1 cellular context compared by ENCODE assay signal in genomic region chr6:68313911-68314310, GRCh38.
TF ChIP-seq lines count a peak whose summit lies in the region.

No MANE protein-coding gene starts in this region.

TF ChIP-seq in GM23338, 12 proteins besides CTCF, POLR2A, EP300 and RAD21:
- TF ChIP-seq, protein P1, sequence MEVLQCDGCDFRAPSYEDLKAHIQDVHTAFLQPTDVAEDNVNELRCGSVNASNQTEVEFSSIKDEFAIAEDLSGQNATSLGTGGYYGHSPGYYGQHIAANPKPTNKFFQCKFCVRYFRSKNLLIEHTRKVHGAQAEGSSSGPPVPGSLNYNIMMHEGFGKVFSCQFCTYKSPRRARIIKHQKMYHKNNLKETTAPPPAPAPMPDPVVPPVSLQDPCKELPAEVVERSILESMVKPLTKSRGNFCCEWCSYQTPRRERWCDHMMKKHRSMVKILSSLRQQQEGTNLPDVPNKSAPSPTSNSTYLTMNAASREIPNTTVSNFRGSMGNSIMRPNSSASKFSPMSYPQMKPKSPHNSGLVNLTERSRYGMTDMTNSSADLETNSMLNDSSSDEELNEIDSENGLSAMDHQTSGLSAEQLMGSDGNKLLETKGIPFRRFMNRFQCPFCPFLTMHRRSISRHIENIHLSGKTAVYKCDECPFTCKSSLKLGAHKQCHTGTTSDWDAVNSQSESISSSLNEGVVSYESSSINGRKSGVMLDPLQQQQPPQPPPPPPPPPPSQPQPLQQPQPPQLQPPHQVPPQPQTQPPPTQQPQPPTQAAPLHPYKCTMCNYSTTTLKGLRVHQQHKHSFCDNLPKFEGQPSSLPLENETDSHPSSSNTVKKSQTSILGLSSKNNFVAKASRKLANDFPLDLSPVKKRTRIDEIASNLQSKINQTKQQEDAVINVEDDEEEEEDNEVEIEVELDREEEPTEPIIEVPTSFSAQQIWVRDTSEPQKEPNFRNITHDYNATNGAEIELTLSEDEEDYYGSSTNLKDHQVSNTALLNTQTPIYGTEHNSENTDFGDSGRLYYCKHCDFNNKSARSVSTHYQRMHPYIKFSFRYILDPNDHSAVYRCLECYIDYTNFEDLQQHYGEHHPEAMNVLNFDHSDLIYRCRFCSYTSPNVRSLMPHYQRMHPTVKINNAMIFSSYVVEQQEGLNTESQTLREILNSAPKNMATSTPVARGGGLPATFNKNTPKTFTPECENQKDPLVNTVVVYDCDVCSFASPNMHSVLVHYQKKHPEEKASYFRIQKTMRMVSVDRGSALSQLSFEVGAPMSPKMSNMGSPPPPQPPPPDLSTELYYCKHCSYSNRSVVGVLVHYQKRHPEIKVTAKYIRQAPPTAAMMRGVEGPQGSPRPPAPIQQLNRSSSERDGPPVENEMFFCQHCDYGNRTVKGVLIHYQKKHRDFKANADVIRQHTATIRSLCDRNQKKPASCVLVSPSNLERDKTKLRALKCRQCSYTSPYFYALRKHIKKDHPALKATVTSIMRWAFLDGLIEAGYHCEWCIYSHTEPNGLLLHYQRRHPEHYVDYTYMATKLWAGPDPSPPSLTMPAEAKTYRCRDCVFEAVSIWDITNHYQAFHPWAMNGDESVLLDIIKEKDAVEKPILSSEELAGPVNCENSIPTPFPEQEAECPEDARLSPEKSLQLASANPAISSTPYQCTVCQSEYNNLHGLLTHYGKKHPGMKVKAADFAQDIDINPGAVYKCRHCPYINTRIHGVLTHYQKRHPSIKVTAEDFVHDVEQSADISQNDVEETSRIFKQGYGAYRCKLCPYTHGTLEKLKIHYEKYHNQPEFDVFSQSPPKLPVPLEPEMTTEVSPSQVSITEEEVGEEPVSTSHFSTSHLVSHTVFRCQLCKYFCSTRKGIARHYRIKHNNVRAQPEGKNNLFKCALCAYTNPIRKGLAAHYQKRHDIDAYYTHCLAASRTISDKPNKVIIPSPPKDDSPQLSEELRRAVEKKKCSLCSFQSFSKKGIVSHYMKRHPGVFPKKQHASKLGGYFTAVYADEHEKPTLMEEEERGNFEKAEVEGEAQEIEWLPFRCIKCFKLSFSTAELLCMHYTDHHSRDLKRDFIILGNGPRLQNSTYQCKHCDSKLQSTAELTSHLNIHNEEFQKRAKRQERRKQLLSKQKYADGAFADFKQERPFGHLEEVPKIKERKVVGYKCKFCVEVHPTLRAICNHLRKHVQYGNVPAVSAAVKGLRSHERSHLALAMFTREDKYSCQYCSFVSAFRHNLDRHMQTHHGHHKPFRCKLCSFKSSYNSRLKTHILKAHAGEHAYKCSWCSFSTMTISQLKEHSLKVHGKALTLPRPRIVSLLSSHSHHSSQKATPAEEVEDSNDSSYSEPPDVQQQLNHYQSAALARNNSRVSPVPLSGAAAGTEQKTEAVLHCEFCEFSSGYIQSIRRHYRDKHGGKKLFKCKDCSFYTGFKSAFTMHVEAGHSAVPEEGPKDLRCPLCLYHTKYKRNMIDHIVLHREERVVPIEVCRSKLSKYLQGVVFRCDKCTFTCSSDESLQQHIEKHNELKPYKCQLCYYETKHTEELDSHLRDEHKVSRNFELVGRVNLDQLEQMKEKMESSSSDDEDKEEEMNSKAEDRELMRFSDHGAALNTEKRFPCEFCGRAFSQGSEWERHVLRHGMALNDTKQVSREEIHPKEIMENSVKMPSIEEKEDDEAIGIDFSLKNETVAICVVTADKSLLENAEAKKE (CRISPR knock-in tag; IDR thresholded peaks at IDR 0.05), result no peak
- TF ChIP-seq ZNF331 (CRISPR knock-in tag; IDR thresholded peaks at IDR 0.05; ENCODE audit: low read depth) (no peak), REST (IDR thresholded peaks at IDR 0.05; ENCODE audit: unreplicated experiment) (no peak), EZH2 (IDR thresholded peaks at IDR 0.05; ENCODE audit: low read depth, unreplicated experiment) (no peak), ZNF114 (CRISPR knock-in tag; IDR thresholded peaks at IDR 0.05) (no peak), ETS1 (IDR thresholded peaks at IDR 0.05) (no peak), CREB1 (CRISPR knock-in tag; IDR thresholded peaks at IDR 0.05; ENCODE audit: low read depth) (no peak), EZH2phosphoT487 (IDR thresholded peaks at IDR 0.05; ENCODE audit: unreplicated experiment) (no peak), NANOG (IDR thresholded peaks at IDR 0.05; ENCODE audit: borderline replicate concordance) (no peak), JUNB (IDR thresholded peaks at IDR 0.05; ENCODE audit: unreplicated experiment) (no peak), POLR2AphosphoS5 (IDR thresholded peaks at IDR 0.05; ENCODE audit: low read depth) (no peak), STAT1 (IDR thresholded peaks at IDR 0.05; ENCODE audit: unreplicated experiment) (no peak)
